In the genomic region with DNA sequence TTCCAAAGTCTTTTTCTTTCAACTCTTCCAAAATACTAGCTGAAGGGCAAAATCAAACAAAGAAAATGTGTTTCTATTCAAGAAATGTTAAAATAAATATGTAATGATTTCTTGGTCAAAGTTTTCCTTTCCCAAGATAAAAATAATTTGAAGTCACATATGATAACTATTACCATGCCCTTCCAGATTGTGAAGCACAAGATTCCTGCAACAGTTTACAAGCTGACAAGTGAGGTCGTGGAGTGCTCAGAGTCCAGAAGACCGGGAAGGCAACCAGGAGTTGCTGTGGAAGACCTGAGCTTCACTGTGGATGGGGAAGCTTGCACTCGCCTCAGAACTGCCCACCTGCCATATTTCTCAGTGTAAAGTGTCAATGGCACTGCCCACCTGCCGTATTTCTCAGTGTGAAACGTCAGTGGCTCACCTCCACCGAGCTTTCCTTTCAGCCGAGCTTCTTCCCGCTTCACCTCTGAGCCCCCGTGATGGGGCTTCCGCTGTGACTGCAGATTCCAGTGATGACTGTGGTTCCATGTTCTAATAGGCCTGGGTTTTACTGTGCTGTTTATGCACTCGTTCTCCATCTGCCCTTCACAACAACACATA, we compare ENCODE assay signal across 23 cellular contexts.
"Had no signal": no experiment of that assay in that cellular context is flagged by ENCODE, and none has a peak within 500 bp of the region (broad histone marks: within the 10 kb centered on the region; RNA-seq: fewer than 3 reads in every experiment).

No MANE protein-coding gene starts in this region.

- DNase-seq: activated B cell treated with CpG ODN at 0.5 μM for 24 hours; activated CD4-positive, alpha-beta T cell treated with anti-CD3 and anti-CD28 coated beads, Interleukin-2, amount 50 U/mL, for 1 hour; activated CD8-positive, alpha-beta T cell treated with anti-CD3 and anti-CD28 coated beads for 36 hours; activated naive CD8-positive, alpha-beta T cell treated with anti-CD3 and anti-CD28 coated beads, Interleukin-2, amount 50 U/mL, for 24 hours; activated T-cell treated with anti-CD3 and anti-CD28 coated beads, Interleukin-2, amount 50 U/mL, for 4 hours; amygdala; dermis blood vessel endothelial cell; effector CD4-positive, alpha-beta T cell; hippocampal formation; left cardiac atrium; left ventricle myocardium superior; naive B cell; psoas muscle; spleen; stimulated activated CD4-positive, alpha-beta T cell treated with anti-CD3 and anti-CD28 coated beads, Interleukin-2, amount 100 ng/mL, for 48 hours; stimulated activated naive CD4-positive, alpha-beta T cell treated with Interleukin-2 at 50 U/mL for 16 hours; T-helper 17 cell had no signal

- H3K36me3 ChIP-seq: gastroesophageal sphincter, spleen, tibial nerve had no signal

- FAIRE-seq: colon, keratinocyte had no signal

- H3K27ac ChIP-seq: epithelial cell of prostate, gastroesophageal sphincter, parathyroid adenoma, psoas muscle, spleen had no signal

- H3K79me2 ChIP-seq: parathyroid adenoma had no signal

- H3K4me1 ChIP-seq: gastroesophageal sphincter, psoas muscle, spleen had no signal

- H3K4me3 ChIP-seq: gastroesophageal sphincter, psoas muscle, spleen, tibial nerve had no signal

- H3K27me3 ChIP-seq: gastroesophageal sphincter, tibial nerve had no signal

- H3K9me3 ChIP-seq: psoas muscle had no signal

- ATAC-seq: activated CD8-positive, alpha-beta T cell treated with anti-CD3 and anti-CD28 coated beads for 36 hours; activated naive CD8-positive, alpha-beta T cell treated with anti-CD3 and anti-CD28 coated beads, Interleukin-2, amount 50 U/mL, for 24 hours; activated T-cell treated with anti-CD3 and anti-CD28 coated beads, Interleukin-2, amount 50 U/mL, for 4 hours; gastroesophageal sphincter; left cardiac atrium; left ventricle myocardium superior; psoas muscle; T-helper 17 cell had no signal
